In genomic region chr3:196323723-196324122, GRCh38 we compare ENCODE assay signal across 10 cellular contexts. TPM values are rescaled to one million over a fixed set of nuclear protein-coding genes. Genes with fewer than 3 reads are reported as not detected.
DNase-seq lines count a peak whose midpoint lies in the region; TF ChIP-seq lines count a peak whose summit lies in the region.
"Had no signal": no experiment of that assay in that cellular context is flagged by ENCODE, and none has a peak within 500 bp of the region (broad histone marks: within the 10 kb centered on the region; RNA-seq: fewer than 3 reads in every experiment).

No MANE protein-coding gene starts in this region.

- DNase-seq in A172 (ENCODE audit: low spot score) (peak; percentile 34), GM03348 (ENCODE audit: low spot score) (peak; percentile 32), NCI-H82 (lab: John Stamatoyannopoulos, UW) (peak; percentile 89), endothelial cell (ENCODE audit: low spot score) (peak; percentile 42), DMS153 (lab: John Stamatoyannopoulos, UW) (no peak), SW480 (ENCODE audit: low spot score) (no peak), NCI-H2107 (lab: John Stamatoyannopoulos, UW) (no peak), hippocampal formation (lab: John Stamatoyannopoulos, UW) (no peak)
- DNase-seq: activated CD4-positive, alpha-beta memory T cell treated with anti-CD3 and anti-CD28 coated beads for 36 hours; activated naive CD8-positive, alpha-beta T cell treated with anti-CD3 and anti-CD28 coated beads for 36 hours had no signal

- TF ChIP-seq CTCF in endothelial cell (IDR thresholded peaks at IDR 0.05; ENCODE audit: unreplicated experiment): no peak

- peaks cover 3% of the 10 kb centered on the region for H3K27me3 Mint-ChIP-seq in endothelial cell (ENCODE audit: unreplicated experiment)
- H3K27me3 Mint-ChIP-seq: activated naive CD8-positive, alpha-beta T cell treated with anti-CD3 and anti-CD28 coated beads for 36 hours had no signal

- peaks cover 16% of the 10 kb centered on the region for H3K4me1 Mint-ChIP-seq in endothelial cell (ENCODE audit: unreplicated experiment)

- H3K27ac Mint-ChIP-seq in endothelial cell (ENCODE audit: unreplicated experiment): no peak overlapping the region
- H3K27ac Mint-ChIP-seq: activated CD4-positive, alpha-beta memory T cell treated with anti-CD3 and anti-CD28 coated beads for 36 hours; activated naive CD8-positive, alpha-beta T cell treated with anti-CD3 and anti-CD28 coated beads for 36 hours had no signal

- no peak overlapping the region for H3K4me3 Mint-ChIP-seq in endothelial cell (ENCODE audit: unreplicated experiment)
- H3K4me3 Mint-ChIP-seq: activated CD4-positive, alpha-beta memory T cell treated with anti-CD3 and anti-CD28 coated beads for 36 hours; activated naive CD8-positive, alpha-beta T cell treated with anti-CD3 and anti-CD28 coated beads for 36 hours had no signal

- no peaks in the 10 kb centered on the region for H3K9me3 Mint-ChIP-seq in endothelial cell (ENCODE audit: unreplicated experiment)
- H3K9me3 Mint-ChIP-seq: activated CD4-positive, alpha-beta memory T cell treated with anti-CD3 and anti-CD28 coated beads for 36 hours; activated naive CD8-positive, alpha-beta T cell treated with anti-CD3 and anti-CD28 coated beads for 36 hours had no signal

- H3K36me3 Mint-ChIP-seq in endothelial cell (ENCODE audit: low read depth, unreplicated experiment): no peaks in the 10 kb centered on the region
- H3K36me3 Mint-ChIP-seq: activated CD4-positive, alpha-beta memory T cell treated with anti-CD3 and anti-CD28 coated beads for 36 hours; activated naive CD8-positive, alpha-beta T cell treated with anti-CD3 and anti-CD28 coated beads for 36 hours had no signal

RNA-seq across cellular contexts. Expression of gene DYNLT2B, which starts 5.7 kb away (rescaled TPM):
- 15.8 and 32.6 TPM in 2 replicates for total RNA-seq in A172 (2014; rRNA removed; shearing (Covaris generic))
- 19.0 TPM for total RNA-seq in endothelial cell (ENCODE audit: unreplicated experiment)

RNA-seq across cellular contexts. Expression of gene TM4SF19, which starts 14.5 kb away (rescaled TPM):
- 41.0 and 79.8 TPM in 2 replicates for total RNA-seq in A172 (2014; rRNA removed; shearing (Covaris generic))
- total RNA-seq in endothelial cell (ENCODE audit: unreplicated experiment): not detected
- total RNA-seq: activated CD4-positive, alpha-beta memory T cell treated with anti-CD3 and anti-CD28 coated beads for 36 hours; activated naive CD8-positive, alpha-beta T cell treated with anti-CD3 and anti-CD28 coated beads for 36 hours had no signal

RNA-seq across cellular contexts. Expression of gene PCYT1A, which starts 36.2 kb away (rescaled TPM):
- total RNA-seq in A172 (2014; rRNA removed; shearing (Covaris generic)): 111 and 153 TPM in 2 replicates
- 55.2 TPM for total RNA-seq in endothelial cell (ENCODE audit: unreplicated experiment)

Comparison
In these comparisons a context has a peak if more than half of its experiments do, and no peak if none do; other contexts are left out.
1. DNase-seq: peak in A172 (single experiment), GM03348 (single experiment), NCI-H82 (single experiment) and endothelial cell (single experiment); none in DMS153 (single experiment), SW480 (single experiment), NCI-H2107 (single experiment) and hippocampal formation (0 of 2).
2. RNA of gene TM4SF19, which starts 14.5 kb away (total RNA-seq): 41.0 to 79.8 TPM in A172; not detected in endothelial cell (single experiment); every median in the first group is over 10 times any median in the second.